ENCODE assay signal across 9 cellular contexts in the genomic region with DNA sequence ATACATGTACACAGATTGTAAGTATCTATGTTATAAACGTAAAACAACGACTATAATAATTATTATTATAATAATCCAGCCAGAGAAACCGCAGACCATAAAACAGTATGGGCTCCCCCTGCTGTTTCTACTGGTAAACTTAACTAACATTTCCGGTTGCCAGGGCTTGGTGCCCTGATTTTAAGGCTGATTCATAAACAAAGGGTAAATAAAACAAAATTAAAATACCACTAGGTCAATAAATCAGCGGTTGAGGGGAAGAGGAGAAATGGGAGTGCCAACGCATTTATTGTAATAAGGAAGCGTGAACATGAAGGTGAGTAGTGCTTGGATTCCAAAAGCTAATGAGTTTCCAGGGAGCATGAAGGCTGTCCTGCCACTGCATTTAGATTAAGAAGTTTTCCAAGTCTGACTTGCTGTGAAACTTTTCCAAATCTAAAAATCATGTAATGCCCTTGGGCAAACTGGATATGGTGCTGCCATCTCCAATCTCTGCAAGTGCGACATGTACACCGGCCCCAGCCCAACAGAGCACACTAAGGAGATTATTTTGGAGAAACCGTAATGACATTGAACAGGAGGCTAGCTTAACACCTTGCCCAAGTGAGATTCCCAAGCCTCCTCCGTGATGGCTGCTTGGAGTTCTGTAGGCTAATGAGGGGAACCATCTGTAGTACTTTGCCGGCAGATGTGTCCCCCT. TPM values are rescaled to one million over a fixed set of nuclear protein-coding genes. Genes with fewer than 3 reads are reported as not detected.
DNase-seq lines count a peak whose midpoint lies in the region; ATAC-seq and TF ChIP-seq lines count a peak whose summit lies in the region.
"Had no signal": no experiment of that assay in that cellular context is flagged by ENCODE, and none has a peak within 500 bp of the region (broad histone marks: within the 10 kb centered on the region; RNA-seq: fewer than 3 reads in every experiment).

No MANE protein-coding gene starts in this region.

- H3K9ac ChIP-seq in GM23248: no peak overlapping the region

- no peak overlapping the region for H3K4me2 ChIP-seq in GM23248 (ENCODE audit: unreplicated experiment)

- no peak overlapping the region for H3K4me3 ChIP-seq in CD4-positive, alpha-beta memory T cell (ENCODE audit: low read length in 2 of 2)
- no peak overlapping the region for H3K4me3 ChIP-seq in GM23248
- H3K4me3 ChIP-seq in Panc1 (ENCODE audit: low read depth in 2 of 2, low read length in 2 of 2): peak overlapping the region; percentile 3 to 17; a peak in 3 of 4 replicates
- no peak overlapping the region for H3K4me3 ChIP-seq in esophagus squamous epithelium
- H3K4me3 ChIP-seq in sigmoid colon: no peak overlapping the region
- H3K4me3 ChIP-seq: SJSA1 had no signal

- CTCF ChIA-PET in CD4-positive, alpha-beta memory T cell (lab: Charles Lee; ENCODE audit: partially characterized antibody): interaction anchor here (1.0 to 6.6 kb wide), 14 partner anchors 9 to 1035 kb away, joined by 3 to 192 read pairs (median 6); partner anchors contain the start of gene NFE2L2
- CTCF ChIA-PET in Panc1 (lab: Charles Lee): interaction anchor here (1.2 to 1.3 kb wide), 2 partner anchors 13 to 17 kb away, joined by 3 to 7 read pairs; no protein-coding TSS in a partner anchor

- DNase-seq in CD4-positive, alpha-beta memory T cell: peak; percentile 27 to 37 (median 30)
- peak; percentile 83 for DNase-seq in GM23248
- DNase-seq in Panc1 (ENCODE audit: low read depth, low spot score): no peak
- DNase-seq in esophagus squamous epithelium (lab: John Stamatoyannopoulos, UW): no peak
- no peak for DNase-seq in sigmoid colon
- DNase-seq in T1000 (lab: John Stamatoyannopoulos, UW): no peak

- BruUV-seq in Panc1 (replicated peaks; lab: Mats Ljungman, UMichigan): no TSS peak

- H3K79me2 ChIP-seq in GM23248 (ENCODE audit: insufficient read depth): no peaks in the 10 kb centered on the region

- no peaks in the 10 kb centered on the region for H3K36me3 Mint-ChIP-seq in CD4-positive, alpha-beta memory T cell

- peak; percentile 54; the same call in 1 of the 2 replicates for ATAC-seq in Panc1
- no peak for ATAC-seq in HG03196 (IDR thresholded peaks at IDR 0.05; ENCODE audit: unreplicated experiment)
- ATAC-seq in HG02840 (IDR thresholded peaks at IDR 0.05; ENCODE audit: low FRiP score, unreplicated experiment): no peak

- H4K20me1 ChIP-seq in GM23248 (ENCODE audit: insufficient read depth): no peaks in the 10 kb centered on the region

- no peak overlapping the region for H3K27ac Mint-ChIP-seq in CD4-positive, alpha-beta memory T cell

- H3K9me3 ChIP-seq in CD4-positive, alpha-beta memory T cell (ENCODE audit: control insufficient read depth in 1 of 2, low read length in 2 of 2): no peaks in the 10 kb centered on the region
- H3K9me3 ChIP-seq in GM23248 (ENCODE audit: low read depth) (no peaks in the 10 kb centered on the region), Panc1 (ENCODE audit: control insufficient read depth, insufficient read depth, low read depth, low read length) (no peaks in the 10 kb centered on the region), esophagus squamous epithelium (no peaks in the 10 kb centered on the region), sigmoid colon (no peaks in the 10 kb centered on the region)
- H3K9me3 ChIP-seq: SJSA1 had no signal

- peaks cover 14% of the 10 kb centered on the region; the same call in 1 of the 2 replicates for H3F3A ChIP-seq in GM23248 (ENCODE audit: insufficient read depth)

- H3K36me3 ChIP-seq in CD4-positive, alpha-beta memory T cell (ENCODE audit: insufficient read depth, low read length): no peaks in the 10 kb centered on the region
- H3K36me3 ChIP-seq in GM23248 (ENCODE audit: low read depth) (no peaks in the 10 kb centered on the region), Panc1 (ENCODE audit: control insufficient read depth, insufficient read depth, low read length) (no peaks in the 10 kb centered on the region), esophagus squamous epithelium (no peaks in the 10 kb centered on the region), sigmoid colon (no peaks in the 10 kb centered on the region)
- H3K36me3 ChIP-seq: SJSA1 had no signal

- TF ChIP-seq POLR2A in esophagus squamous epithelium (IDR thresholded peaks at IDR 0.05): no peak
- TF ChIP-seq POLR2A in sigmoid colon (IDR thresholded peaks at IDR 0.05): no peak

- H3K27me3 ChIP-seq in CD4-positive, alpha-beta memory T cell (ENCODE audit: insufficient read depth, low read length): no peaks in the 10 kb centered on the region
- H3K27me3 ChIP-seq in GM23248 (replicated peaks; ENCODE audit: insufficient read depth): no peaks in the 10 kb centered on the region
- no peaks in the 10 kb centered on the region for H3K27me3 ChIP-seq in Panc1 (ENCODE audit: control insufficient read depth, insufficient read depth, low read length)
- H3K27me3 ChIP-seq in esophagus squamous epithelium: no peaks in the 10 kb centered on the region
- no peaks in the 10 kb centered on the region for H3K27me3 ChIP-seq in sigmoid colon
- H3K27me3 ChIP-seq: SJSA1 had no signal

- intact Hi-C loops in CD4-positive, alpha-beta memory T cell (cut with micrococcal nuclease): loop anchor here (1.0 to 10.0 kb wide), 3 partner anchors 13 to 1035 kb away; partner anchors contain the start of gene HOXD8
- intact Hi-C loops in Panc1 (cut with micrococcal nuclease; ENCODE audit: unreplicated experiment) (loop anchor here (5.0 to 10.0 kb wide), 3 partner anchors 255 to 1035 kb away; partner anchors contain the start of gene HOXD8), esophagus squamous epithelium (cut with DNase I) (loop anchor here (5.0 to 10.0 kb wide), 3 partner anchors 103 to 253 kb away; partner anchors contain the start of gene NFE2L2), sigmoid colon (cut with DNase I) (loop anchor here (5.0 to 10.0 kb wide), 3 partner anchors 255 to 563 kb away; a partner anchor contains a TSS)

- H3K4me1 Mint-ChIP-seq in CD4-positive, alpha-beta memory T cell: peaks cover 4 to 16% (median 12%) of the 10 kb centered on the region in 4 donors

- peaks cover 25% of the 10 kb centered on the region for H3K4me1 ChIP-seq in CD4-positive, alpha-beta memory T cell (ENCODE audit: insufficient read depth, low read length)
- H3K4me1 ChIP-seq in GM23248 (ENCODE audit: insufficient read depth): peaks cover 26% of the 10 kb centered on the region
- H3K4me1 ChIP-seq in Panc1 (ENCODE audit: control insufficient read depth, insufficient read depth, low read length): peaks cover 30% of the 10 kb centered on the region
- peaks cover 0 to 37% (median 16%) of the 10 kb centered on the region in 3 donors for H3K4me1 ChIP-seq in esophagus squamous epithelium
- peaks cover 0 to 18% (median 12%) of the 10 kb centered on the region in 4 donors for H3K4me1 ChIP-seq in sigmoid colon

- POLR2A ChIA-PET in CD4-positive, alpha-beta memory T cell (lab: Charles Lee; ENCODE audit: partially characterized antibody): interaction anchor here (0.8 kb wide), 1 partner anchor 102 kb away, joined by 3 read pairs; no protein-coding TSS in a partner anchor
- POLR2A ChIA-PET in Panc1 (lab: Charles Lee): no interaction called here

- H3K9me3 Mint-ChIP-seq in CD4-positive, alpha-beta memory T cell: no peaks in the 10 kb centered on the region

- H3K9me2 ChIP-seq in GM23248 (ENCODE audit: insufficient read depth): no peaks in the 10 kb centered on the region

- peak; percentile 80 for TF ChIP-seq CTCF in Panc1 (IDR thresholded peaks at IDR 0.05)
- TF ChIP-seq CTCF in esophagus squamous epithelium (IDR thresholded peaks at IDR 0.05): peak; percentile 28 to 60 (median 46)
- TF ChIP-seq CTCF in sigmoid colon (IDR thresholded peaks at IDR 0.05): peak in 3 of 4 experiments; percentile 24 to 46 (median 35)

- H3K27me3 Mint-ChIP-seq in CD4-positive, alpha-beta memory T cell: peaks cover 2 to 5% of the 10 kb centered on the region in 2 donors

- no peak overlapping the region for H3K27ac ChIP-seq in CD4-positive, alpha-beta memory T cell (ENCODE audit: low read depth, low read length)
- H3K27ac ChIP-seq in GM23248 (no peak overlapping the region), Panc1 (ENCODE audit: low read length) (peak overlapping the region; percentile 75), esophagus squamous epithelium (no peak overlapping the region), sigmoid colon (no peak overlapping the region)
- H3K27ac ChIP-seq: SJSA1 had no signal

- in situ Hi-C loops in GM23248 (cut with MboI): loop anchor here (10.0 to 25.0 kb wide), 4 partner anchors 163 to 575 kb away; a partner anchor contains a TSS
- in situ Hi-C loops in Panc1 (cut with HindIII; ENCODE audit: low pct_unique_long_range_greater_than_20kb, low sequenced_read_pairs): no loop called here

- no peak for TF ChIP-seq EP300 in sigmoid colon (IDR thresholded peaks at IDR 0.05)

- H2AFZ ChIP-seq in GM23248: peak overlapping the region; percentile 17; the same call in 1 of the 2 replicates

- WGBS in GM23248 (ENCODE audit: low coverage in 1 of 2, low lambda C conversion rate in 2 of 2, missing lambda C conversion rate in 2 of 2), 2 experiments: 48 to 51% methylated on average over 12 of the region's 12 CpGs
- WGBS in esophagus squamous epithelium, 2 donors: 35 to 36% methylated on average over 11 to 12 of the region's 12 CpGs
- WGBS in sigmoid colon, 2 donors: 36 to 45% methylated on average over 12 of the region's 12 CpGs

- H3K4me3 Mint-ChIP-seq in CD4-positive, alpha-beta memory T cell: no peak overlapping the region

RNA-seq across cellular contexts. Expression of gene HNRNPA3, which starts 50.7 kb away (rescaled TPM):
- total RNA-seq in CD4-positive, alpha-beta memory T cell: 100 to 1,000 TPM; 172 to 175 TPM
- polyA plus RNA-seq in CD4-positive, alpha-beta memory T cell: 10 to 100 TPM; 41.1 to 64.5 TPM
- total RNA-seq in GM23248 (2014; rRNA removed; shearing (Covaris generic)): 15.0 and 19.7 TPM in 2 replicates
- polyA plus RNA-seq in GM23248 (2016; fragmentation: Nextera tagmentation; extraction: Ambion mirVana) (47.1 and 51.0 TPM in 2 replicates), sigmoid colon (100 to 1,000 TPM; 130 to 261 (median 131) TPM)
- total RNA-seq in Panc1 (2021; ENCODE audit: unreplicated experiment) (228 TPM), esophagus squamous epithelium (10 to 100 TPM; 34.9 to 78.2 (median 61.6) TPM), sigmoid colon (10 to 100 TPM; 69.2 to 82.1 (median 74.5) TPM)
- polyA plus RNA-seq in Panc1 (2012; ENCODE audit: insufficient read length): 326 TPM

Comparison
In these comparisons a context has a peak if more than half of its experiments do, and no peak if none do; other contexts are left out.
1. DNase-seq: peak in CD4-positive, alpha-beta memory T cell (5 of 5) and GM23248 (single experiment); none in Panc1 (single experiment), esophagus squamous epithelium (single experiment), sigmoid colon (single experiment) and T1000 (single experiment).
2. H3K4me3 ChIP-seq: peak in Panc1 (2 of 2); none in CD4-positive, alpha-beta memory T cell (0 of 2), GM23248 (single experiment), esophagus squamous epithelium (0 of 4) and sigmoid colon (0 of 4).
3. Peak in every context shown above with its lines, with median percentiles within 50 percentile points of each other: CTCF ChIP-seq.